In genomic region chr7:120951826-120952225, GRCh38 we compare ENCODE assay signal across 8 cellular contexts. TPM values are rescaled to one million over a fixed set of nuclear protein-coding genes. Genes with fewer than 3 reads are reported as not detected.
DNase-seq lines count a peak whose midpoint lies in the region; ATAC-seq and TF ChIP-seq lines count a peak whose summit lies in the region.

No MANE protein-coding gene starts in this region.

- H3K27ac ChIP-seq in WERI-Rb-1 (no peak overlapping the region), tibial artery (peak overlapping the region in 1 of 2 donors; percentile 94)

- H3K4me1 ChIP-seq in tibial artery: peaks cover 0 to 23% (median 9%) of the 10 kb centered on the region in 4 donors

- H3K9me3 ChIP-seq in WERI-Rb-1 (ENCODE audit: severe bottlenecking): no peaks in the 10 kb centered on the region
- no peaks in the 10 kb centered on the region for H3K9me3 ChIP-seq in tibial artery

- H3K4me3 Mint-ChIP-seq in activated T-cell treated with anti-CD3 and anti-CD28 coated beads, Interleukin-2, amount 50 U/mL, for 72 hours: peak overlapping the region; percentile 94 to 99
- peak overlapping the region; percentile 91 to 99 (median 97) for H3K4me3 Mint-ChIP-seq in immature natural killer cell

- peaks cover 6 to 18% of the 10 kb centered on the region in 2 donors for H3K36me3 Mint-ChIP-seq in activated T-cell treated with anti-CD3 and anti-CD28 coated beads, Interleukin-2, amount 50 U/mL, for 72 hours (ENCODE audit: insufficient read depth in 2 of 2)
- peaks cover 9 to 13% (median 11%) of the 10 kb centered on the region in 3 donors for H3K36me3 Mint-ChIP-seq in immature natural killer cell

- H3K4me3 ChIP-seq in WERI-Rb-1 (ENCODE audit: low read depth, low read length): peak overlapping the region; percentile 61
- peak overlapping the region; percentile 62 to 70 for H3K4me3 ChIP-seq in tibial artery

- H3K27me3 ChIP-seq in WERI-Rb-1 (ENCODE audit: insufficient read depth, low read depth, severe bottlenecking) (no peaks in the 10 kb centered on the region), tibial artery (no peaks in the 10 kb centered on the region)

- TF ChIP-seq CTCF in WERI-Rb-1 (IDR thresholded peaks at IDR 0.05; ENCODE audit: low read depth, low read length) (no peak), tibial artery (IDR thresholded peaks at IDR 0.05) (no peak)

- DNase-seq in activated T-cell treated with anti-CD3 and anti-CD28 coated beads, Interleukin-2, amount 50 U/mL, for 72 hours: peak; percentile 9 to 16
- DNase-seq in activated T-cell treated with anti-CD3 and anti-CD28 coated beads, Interleukin-2, amount 50 U/mL, for 48 hours: no peak
- no peak for DNase-seq in WERI-Rb-1
- no peak for DNase-seq in immature natural killer cell
- DNase-seq in tibial artery: no peak
- DNase-seq in activated CD8-positive, alpha-beta memory T cell treated with anti-CD3 and anti-CD28 coated beads for 24 hours: no peak
- DNase-seq in NCI-H187 treated with DMSO at 0.1 percent for 48 hours (lab: John Stamatoyannopoulos, UW): no peak

- H3K4me1 Mint-ChIP-seq in activated T-cell treated with anti-CD3 and anti-CD28 coated beads, Interleukin-2, amount 50 U/mL, for 72 hours (ENCODE audit: low read depth): peaks cover 42% of the 10 kb centered on the region
- peaks cover 28 to 41% of the 10 kb centered on the region in 2 donors for H3K4me1 Mint-ChIP-seq in immature natural killer cell

- H3K36me3 ChIP-seq in WERI-Rb-1 (peaks cover 36% of the 10 kb centered on the region), tibial artery (peaks cover 24 to 32% (median 27%) of the 10 kb centered on the region in 3 donors)

- H3K27me3 Mint-ChIP-seq in activated T-cell treated with anti-CD3 and anti-CD28 coated beads, Interleukin-2, amount 50 U/mL, for 72 hours (ENCODE audit: low read depth): no peaks in the 10 kb centered on the region
- H3K27me3 Mint-ChIP-seq in immature natural killer cell (ENCODE audit: low read depth in 3 of 3): peaks cover 13 to 16% (median 14%) of the 10 kb centered on the region in 3 donors

- H3K27ac Mint-ChIP-seq in activated T-cell treated with anti-CD3 and anti-CD28 coated beads, Interleukin-2, amount 50 U/mL, for 72 hours: peak overlapping the region; percentile 99
- H3K27ac Mint-ChIP-seq in immature natural killer cell: peak overlapping the region; percentile 98 to 99 (median 98)

- no peak for ATAC-seq in activated T-cell treated with anti-CD3 and anti-CD28 coated beads, Interleukin-2, amount 50 U/mL, for 72 hours (replicated peaks in 1 of 2)
- ATAC-seq in HG02571 (IDR thresholded peaks at IDR 0.05; ENCODE audit: unreplicated experiment): no peak

- intact Hi-C loops in tibial artery (cut with DNase I; ENCODE audit: low total_unique reads): no loop called here

- H3K9me3 Mint-ChIP-seq in activated T-cell treated with anti-CD3 and anti-CD28 coated beads, Interleukin-2, amount 50 U/mL, for 72 hours: no peaks in the 10 kb centered on the region
- H3K9me3 Mint-ChIP-seq in immature natural killer cell: peaks cover 0 to 2% (median 0%) of the 10 kb centered on the region in 6 donors

RNA-seq across cellular contexts. Expression of gene ING3, which starts 1.2 kb away (rescaled TPM):
- 10 to 100 TPM; 40.3 to 45.1 TPM for total RNA-seq in activated T-cell treated with anti-CD3 and anti-CD28 coated beads, Interleukin-2, amount 50 U/mL, for 72 hours
- polyA plus RNA-seq in immature natural killer cell: 10 to 100 TPM; 29.5 to 33.7 (median 31.4) TPM

RNA-seq across cellular contexts. Expression of gene CPED1, which starts 36.7 kb away (rescaled TPM):
- not detected for total RNA-seq in activated T-cell treated with anti-CD3 and anti-CD28 coated beads, Interleukin-2, amount 50 U/mL, for 72 hours
- polyA plus RNA-seq in immature natural killer cell: 1 to 10 TPM in 2 of 3 donors, not detected in 1; 1.3 to 2.2 TPM

Comparison
In these comparisons a context has a peak if more than half of its experiments do, and no peak if none do; other contexts are left out.
1. DNase-seq: peak in activated T-cell treated with anti-CD3 and anti-CD28 coated beads, Interleukin-2, amount 50 U/mL, for 72 hours (2 of 2); none in activated T-cell treated with anti-CD3 and anti-CD28 coated beads, Interleukin-2, amount 50 U/mL, for 48 hours (0 of 2), WERI-Rb-1 (single experiment), immature natural killer cell (0 of 3), tibial artery (0 of 2), activated CD8-positive, alpha-beta memory T cell treated with anti-CD3 and anti-CD28 coated beads for 24 hours (single experiment) and NCI-H187 treated with DMSO at 0.1 percent for 48 hours (single experiment).